ENCODE assay signal across 9 cellular contexts in genomic region chr5:157670662-157671591, GRCh38. TPM values are rescaled to one million over a fixed set of nuclear protein-coding genes. Genes with fewer than 3 reads are reported as not detected.
DNase-seq lines count a peak whose midpoint lies in the region; ATAC-seq, FAIRE-seq and TF ChIP-seq lines count a peak whose summit lies in the region.
"Had no signal": no experiment of that assay in that cellular context is flagged by ENCODE, and none has a peak within 500 bp of the region (broad histone marks: within the 10 kb centered on the region; RNA-seq: fewer than 3 reads in every experiment).

TSS of gene C5orf52 (plus strand) at chr5:157671533. CDS start at chr5:157671615, 82 bp downstream.

- no peak for TF ChIP-seq EP300 in stomach (IDR thresholded peaks at IDR 0.05)

- peak; percentile 58 for FAIRE-seq in colon (lab: Jason Lieb, UNC)

- intact Hi-C loops in CD4-positive, alpha-beta T cell (cut with DNase I, micrococcal nuclease): no loop called here
- intact Hi-C loops in stomach (cut with DNase I; ENCODE audit: low total_unique reads): no loop called here

- ATAC-seq in CD4-positive, alpha-beta T cell (ENCODE audit: poor library complexity): peak; percentile 55
- ATAC-seq in T-cell (replicated peaks in 1 of 4): peak; percentile 28 to 45 (median 34)
- ATAC-seq in GM19328 (IDR thresholded peaks at IDR 0.05; ENCODE audit: unreplicated experiment): no peak

- CTCF ChIA-PET in CD4-positive, alpha-beta T cell (lab: Charles Lee): interaction anchor here (0.8 kb wide), 1 partner anchor 73 kb away, joined by 3 read pairs; no protein-coding TSS in a partner anchor
- CTCF ChIA-PET in HEK293 (lab: Yijun Ruan, JAX): interaction anchor here (0.6 to 1.7 kb wide), 11 partner anchors 29 to 477 kb away, joined by 3 to 14 read pairs (median 3); partner anchors contain the start of genes LSM11 and THG1L
- CTCF ChIA-PET in T-cell (lab: Charles Lee): interaction anchor here in 1 of 2 donors (0.9 kb wide), 1 partner anchor 48 kb away, joined by 3 read pairs; no protein-coding TSS in a partner anchor

- H3K4me3 ChIP-seq in HEK293 (ENCODE audit: low read depth, low read length) (peak within 1 kb of the TSS; percentile 53), liver (ENCODE audit: low read depth in 1 of 3, low read length in 3 of 3) (peak within 1 kb of the TSS; percentile 61 to 69 (median 62)), stomach (peak within 1 kb of the TSS; percentile 56 to 68 (median 62))

- peaks cover 14% of the 10 kb centered on the region for H3K27me3 ChIP-seq in CD4-positive, alpha-beta T cell (ENCODE audit: control insufficient read depth, insufficient read depth, low read length)
- no peaks in the 10 kb centered on the region for H3K27me3 ChIP-seq in liver (ENCODE audit: control insufficient read depth in 4 of 4, insufficient read depth in 4 of 4, low read length in 3 of 4)
- peaks cover 0 to 28% (median 9%) of the 10 kb centered on the region in 3 donors for H3K27me3 ChIP-seq in stomach

- no peak for TF ChIP-seq RAD21 in liver (IDR thresholded peaks at IDR 0.05)

- WGBS in liver: 2% methylated on average over 59 of the region's 59 CpGs
- WGBS in stomach, 5 donors: 1 to 3% (median 1%) methylated on average over 31 to 59 of the region's 59 CpGs

- no peak for TF ChIP-seq CTCF in CD4-positive, alpha-beta T cell (IDR thresholded peaks at IDR 0.05)
- TF ChIP-seq CTCF in HEK293 (tag by site-specific recombination; IDR thresholded peaks at IDR 0.05): no peak
- TF ChIP-seq CTCF in liver (IDR thresholded peaks at IDR 0.05; ENCODE audit: low read depth, low read length, missing input control): no peak
- no peak for TF ChIP-seq CTCF in stomach (IDR thresholded peaks at IDR 0.05)

- no peaks in the 10 kb centered on the region for H3K9me3 Mint-ChIP-seq in CD4-positive, alpha-beta T cell
- no peaks in the 10 kb centered on the region for H3K9me3 Mint-ChIP-seq in T-cell

- TF ChIP-seq POLR2A in stomach (IDR thresholded peaks at IDR 0.05): no peak

- peaks cover 3% of the 10 kb centered on the region for H3K36me3 Mint-ChIP-seq in CD4-positive, alpha-beta T cell (ENCODE audit: low read depth)
- H3K36me3 Mint-ChIP-seq in T-cell: no peaks in the 10 kb centered on the region

- H3K4me3 Mint-ChIP-seq in CD4-positive, alpha-beta T cell: peak within 1 kb of the TSS; percentile 87
- peak within 1 kb of the TSS; percentile 85 to 87 (median 86) for H3K4me3 Mint-ChIP-seq in T-cell

- H3K4me1 ChIP-seq in HEK293 (ENCODE audit: control insufficient read depth, insufficient read depth, low read length) (peaks cover 7% of the 10 kb centered on the region), liver (ENCODE audit: control insufficient read depth in 4 of 4, insufficient read depth in 4 of 4, low read length in 3 of 4) (peaks cover 2 to 12% (median 9%) of the 10 kb centered on the region in 4 donors), stomach (peaks cover 14 to 18% (median 16%) of the 10 kb centered on the region in 4 donors)

- H3K4me1 Mint-ChIP-seq in CD4-positive, alpha-beta T cell (ENCODE audit: low read depth): peaks cover 23% of the 10 kb centered on the region
- peaks cover 20 to 27% (median 24%) of the 10 kb centered on the region in 3 donors for H3K4me1 Mint-ChIP-seq in T-cell

- POLR2A ChIA-PET in CD4-positive, alpha-beta T cell (lab: Charles Lee): interaction anchor here (0.6 to 2.0 kb wide), 4 partner anchors 61 to 528 kb away, joined by 3 to 5 read pairs (median 4); partner anchors contain the start of genes LSM11 and MED7
- POLR2A ChIA-PET in HEK293 (lab: Yijun Ruan, JAX): no interaction called here
- POLR2A ChIA-PET in T-cell (lab: Charles Lee): no interaction called here

- no peak within 1 kb of the TSS for H3K27ac Mint-ChIP-seq in CD4-positive, alpha-beta T cell
- H3K27ac Mint-ChIP-seq in T-cell: peak within 1 kb of the TSS in 1 of 2 donors; percentile 70

- H3K9ac ChIP-seq in liver (ENCODE audit: low read depth in 1 of 2, low read length in 2 of 2): peak within 1 kb of the TSS in 1 of 2 donors; percentile 17

- H3K36me3 ChIP-seq in HEK293 (ENCODE audit: control insufficient read depth in 2 of 2, insufficient read depth in 1 of 2, low read length in 2 of 2): no peaks in the 10 kb centered on the region
- no peaks in the 10 kb centered on the region for H3K36me3 ChIP-seq in liver (ENCODE audit: control insufficient read depth in 4 of 4, insufficient read depth in 3 of 4, low read depth in 1 of 4, low read length in 3 of 4)
- H3K36me3 ChIP-seq in stomach: no peaks in the 10 kb centered on the region

- DNase-seq in CD4-positive, alpha-beta T cell: no peak
- DNase-seq in T-cell: peak in 4 of 34 experiments; percentile 4 to 16 (median 8)
- no peak for DNase-seq in stomach
- no peak for DNase-seq in NCI-H128 (lab: John Stamatoyannopoulos, UW; ENCODE audit: unreplicated experiment)

- H3K27ac ChIP-seq in CD4-positive, alpha-beta T cell (ENCODE audit: low read depth, low read length): no peak within 1 kb of the TSS
- H3K27ac ChIP-seq in HEK293 (ENCODE audit: extremely low read depth, low read depth, low read length): peak within 1 kb of the TSS; percentile 39; the same call in 1 of the 2 replicates
- H3K27ac ChIP-seq in liver (ENCODE audit: low read depth in 1 of 2, low read length in 2 of 2): no peak within 1 kb of the TSS
- H3K27ac ChIP-seq in stomach: peak within 1 kb of the TSS in 1 of 5 donors; percentile 22

- peaks cover 12% of the 10 kb centered on the region for H3K27me3 Mint-ChIP-seq in CD4-positive, alpha-beta T cell
- H3K27me3 Mint-ChIP-seq in T-cell: peaks cover 27 to 35% of the 10 kb centered on the region in 2 donors

- no peaks in the 10 kb centered on the region for H3K9me3 ChIP-seq in CD4-positive, alpha-beta T cell (ENCODE audit: control insufficient read depth, low read length)
- no peaks in the 10 kb centered on the region for H3K9me3 ChIP-seq in HEK293 (ENCODE audit: control insufficient read depth, insufficient read depth, low read depth, low read length)
- no peaks in the 10 kb centered on the region for H3K9me3 ChIP-seq in liver (ENCODE audit: control insufficient read depth in 4 of 4, low read length in 3 of 4)
- no peaks in the 10 kb centered on the region for H3K9me3 ChIP-seq in stomach

TF ChIP-seq in HEK293, 187 proteins besides CTCF, POLR2A, EP300 and RAD21 (continues in another document):
- TF ChIP-seq SCRT2 (tag by site-specific recombination; IDR thresholded peaks at IDR 0.05) (no peak), ZNF335 (tag by site-specific recombination; conservative IDR thresholded peaks at IDR 0.05) (peak; percentile 94), ZNF707 (tag by site-specific recombination; IDR thresholded peaks at IDR 0.05) (no peak), ZFHX2 (tag by site-specific recombination; conservative IDR thresholded peaks at IDR 0.05) (peak; percentile 28), PATZ1 (tag by site-specific recombination; IDR thresholded peaks at IDR 0.05) (peak; percentile 27; the same call in 1 of the 2 replicates), PRDM1 (tag by site-specific recombination; IDR thresholded peaks at IDR 0.05) (0 out of 2 replicates have a peak, but pooled peaks have one; percentile 21), ZNF510 (tag by site-specific recombination; IDR thresholded peaks at IDR 0.05; ENCODE audit: insufficient replicate concordance) (no peak), ZNF660 (tag by site-specific recombination; IDR thresholded peaks at IDR 0.05) (no peak), ZNF341 (tag by site-specific recombination; IDR thresholded peaks at IDR 0.05; ENCODE audit: low read depth) (peak; percentile 43; the same call in 1 of the 2 replicates)

TF ChIP-seq in liver, 16 proteins besides CTCF, POLR2A, EP300 and RAD21:
- TF ChIP-seq NR2F2 (IDR thresholded peaks at IDR 0.05) (no peak), TAF1 (conservative IDR thresholded peaks at IDR 0.05) (no peak), SP1 (IDR thresholded peaks at IDR 0.05) (peak; percentile 10), HNF4A (conservative IDR thresholded peaks at IDR 0.05) (peak; percentile 63 to 70), FOXA2 (IDR thresholded peaks at IDR 0.05) (no peak), REST (IDR thresholded peaks at IDR 0.05) (no peak), JUND (IDR thresholded peaks at IDR 0.05) (peak in 1 of 2 donors; percentile 49), GABPA (IDR thresholded peaks at IDR 0.05 in 1 of 2, conservative IDR thresholded peaks at IDR 0.05 in 1 of 2) (no peak), MAX (IDR thresholded peaks at IDR 0.05) (no peak), RXRA (IDR thresholded peaks at IDR 0.05) (peak in 1 of 2 donors; percentile 18)

RNA-seq across cellular contexts. Expression of gene C5orf52, which starts in this region (rescaled TPM):
- not detected for total RNA-seq in CD4-positive, alpha-beta T cell
- not detected for total RNA-seq in T-cell
- total RNA-seq in liver: not detected
- polyA plus RNA-seq in liver: not detected
- not detected for total RNA-seq in stomach
- polyA plus RNA-seq in stomach: not detected
- total RNA-seq: pulmonary artery endothelial cell had no signal

Comparison
In these comparisons a context has a peak if more than half of its experiments do, and no peak if none do; other contexts are left out.
1. Peak in ATAC-seq in CD4-positive, alpha-beta T cell; RNA of the gene not detected or under 1 TPM.
2. Peak in ATAC-seq in T-cell; RNA of the gene not detected or under 1 TPM.